ENCODE assay signal across 15 cellular contexts in the genomic region with DNA sequence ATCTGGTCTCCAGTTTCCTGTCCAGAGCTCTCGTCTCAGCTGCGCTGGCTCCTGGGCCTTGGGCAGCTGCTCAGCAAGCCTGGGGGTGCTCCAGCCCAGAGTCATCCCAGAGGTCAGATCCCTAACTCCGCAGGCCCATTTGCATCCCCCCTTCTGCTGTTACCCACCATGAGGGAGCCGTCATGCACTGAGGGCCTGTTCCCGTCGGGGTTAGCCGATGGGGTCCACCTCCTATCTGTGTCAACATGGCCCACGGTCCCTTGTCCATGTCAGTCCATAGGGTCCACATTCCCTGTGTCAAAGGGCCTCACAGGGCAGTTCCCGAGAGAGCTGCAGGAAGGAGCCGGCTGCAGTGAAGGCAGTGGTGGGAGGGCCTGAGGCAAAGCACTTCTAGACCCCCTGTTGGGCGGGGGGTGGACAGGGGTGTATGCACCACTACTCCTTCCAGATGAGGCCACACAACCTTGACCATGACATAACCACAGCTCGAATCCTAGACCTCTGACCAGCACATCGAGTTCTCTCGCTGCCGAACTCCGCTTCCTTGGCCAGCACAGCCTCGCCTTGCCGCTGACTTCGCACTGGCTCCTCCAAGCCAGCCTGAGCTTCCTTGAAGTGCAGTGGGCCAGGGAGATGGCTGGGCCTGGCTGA. TPM values are rescaled to one million over a fixed set of nuclear protein-coding genes. Genes with fewer than 3 reads are reported as not detected.
DNase-seq lines count a peak whose midpoint lies in the region; ATAC-seq, FAIRE-seq and TF ChIP-seq lines count a peak whose summit lies in the region.
"Had no signal": no experiment of that assay in that cellular context is flagged by ENCODE, and none has a peak within 500 bp of the region (broad histone marks: within the 10 kb centered on the region; RNA-seq: fewer than 3 reads in every experiment).

No MANE protein-coding gene starts in this region.

- H3K4me1 ChIP-seq in astrocyte (ENCODE audit: insufficient read depth, low read length) (peaks cover 52% of the 10 kb centered on the region), lower lobe of right lung (peaks cover 55% of the 10 kb centered on the region), tibial artery (peaks cover 0 to 70% (median 60%) of the 10 kb centered on the region in 4 donors)

- H3K79me2 ChIP-seq in astrocyte (ENCODE audit: insufficient read depth, low read length), result peaks cover 96% of the 10 kb centered on the region

- TF ChIP-seq CTCF in astrocyte (IDR thresholded peaks at IDR 0.05; ENCODE audit: insufficient read depth, low read depth, low read length) (no peak), lower lobe of right lung (IDR thresholded peaks at IDR 0.05) (no peak), tibial artery (IDR thresholded peaks at IDR 0.05) (no peak), brain microvascular endothelial cell (IDR thresholded peaks at IDR 0.05; ENCODE audit: low read depth, low read length, missing control alignments) (no peak)

- no peak overlapping the region for H3K4me3 Mint-ChIP-seq in activated CD8-positive, alpha-beta memory T cell treated with anti-CD3 and anti-CD28 coated beads, Interleukin-2, amount 10 ng/mL, durations not matched to agents 7 days and 5 days
- H3K4me3 Mint-ChIP-seq in astrocyte (ENCODE audit: unreplicated experiment), result peak overlapping the region; percentile 27
- H3K4me3 Mint-ChIP-seq: T-helper 1 cell treated with Interleukin-12 subunit alpha and Interleukin-12 subunit beta and Interleukin-4 antibody, amounts not matched to agents 30 μg/mL and 1 μg/mL, for 36 hours had no signal

- CTCF ChIA-PET in activated CD8-positive, alpha-beta memory T cell treated with anti-CD3 and anti-CD28 coated beads, Interleukin-2, amount 10 ng/mL, durations not matched to agents 7 days and 5 days (lab: Charles Lee), result no interaction called here

- peak overlapping the region; percentile 95 for H3K27ac Mint-ChIP-seq in activated CD8-positive, alpha-beta memory T cell treated with anti-CD3 and anti-CD28 coated beads, Interleukin-2, amount 10 ng/mL, durations not matched to agents 7 days and 5 days
- peak overlapping the region; percentile 69 for H3K27ac Mint-ChIP-seq in astrocyte (ENCODE audit: unreplicated experiment)
- H3K27ac Mint-ChIP-seq: T-helper 1 cell treated with Interleukin-12 subunit alpha and Interleukin-12 subunit beta and Interleukin-4 antibody, amounts not matched to agents 30 μg/mL and 1 μg/mL, for 36 hours had no signal

- H3K36me3 Mint-ChIP-seq in activated CD8-positive, alpha-beta memory T cell treated with anti-CD3 and anti-CD28 coated beads, Interleukin-2, amount 10 ng/mL, durations not matched to agents 7 days and 5 days, result peaks cover 77% of the 10 kb centered on the region
- peaks cover 38% of the 10 kb centered on the region for H3K36me3 Mint-ChIP-seq in astrocyte (ENCODE audit: low read depth, unreplicated experiment)

- H3K36me3 ChIP-seq in astrocyte (ENCODE audit: insufficient read depth, low read length), result peaks cover 60% of the 10 kb centered on the region
- H3K36me3 ChIP-seq in lower lobe of right lung, result peaks cover 93% of the 10 kb centered on the region
- H3K36me3 ChIP-seq in tibial artery, result peaks cover 81 to 100% (median 85%) of the 10 kb centered on the region in 3 donors
- H3K36me3 ChIP-seq in brain microvascular endothelial cell (replicated peaks), result peaks cover 82% of the 10 kb centered on the region

- H3K9me3 Mint-ChIP-seq in activated CD8-positive, alpha-beta memory T cell treated with anti-CD3 and anti-CD28 coated beads, Interleukin-2, amount 10 ng/mL, durations not matched to agents 7 days and 5 days (ENCODE audit: low read depth), result no peaks in the 10 kb centered on the region
- no peaks in the 10 kb centered on the region for H3K9me3 Mint-ChIP-seq in astrocyte (ENCODE audit: unreplicated experiment)
- H3K9me3 Mint-ChIP-seq: T-helper 1 cell treated with Interleukin-12 subunit alpha and Interleukin-12 subunit beta and Interleukin-4 antibody, amounts not matched to agents 30 μg/mL and 1 μg/mL, for 36 hours had no signal

- no peaks in the 10 kb centered on the region for H3K27me3 ChIP-seq in astrocyte (ENCODE audit: insufficient read depth, low read length)
- H3K27me3 ChIP-seq in lower lobe of right lung (ENCODE audit: low read depth), result no peaks in the 10 kb centered on the region
- no peaks in the 10 kb centered on the region for H3K27me3 ChIP-seq in tibial artery
- H3K27me3 ChIP-seq in brain microvascular endothelial cell (replicated peaks), result no peaks in the 10 kb centered on the region
- H3K27me3 ChIP-seq: neutrophil had no signal

- no peaks in the 10 kb centered on the region for H3K27me3 Mint-ChIP-seq in activated CD8-positive, alpha-beta memory T cell treated with anti-CD3 and anti-CD28 coated beads, Interleukin-2, amount 10 ng/mL, durations not matched to agents 7 days and 5 days
- H3K27me3 Mint-ChIP-seq in astrocyte (ENCODE audit: low read depth, unreplicated experiment), result no peaks in the 10 kb centered on the region

- H3K27ac ChIP-seq in astrocyte (ENCODE audit: low read depth, low read length) (peak overlapping the region; percentile 97), lower lobe of right lung (no peak overlapping the region), tibial artery (peak overlapping the region; percentile 61 to 95), brain microvascular endothelial cell (no peak overlapping the region)
- H3K27ac ChIP-seq: A549 had no signal

- in situ Hi-C loops in brain microvascular endothelial cell (cut with HindIII; ENCODE audit: low pct_ligation_motif_present, low sequenced_read_pairs), result no loop called here

- no peaks in the 10 kb centered on the region for H3K9me3 ChIP-seq in astrocyte (ENCODE audit: insufficient read depth, low read depth, low read length)
- no peaks in the 10 kb centered on the region for H3K9me3 ChIP-seq in lower lobe of right lung
- no peaks in the 10 kb centered on the region for H3K9me3 ChIP-seq in tibial artery
- H3K9me3 ChIP-seq: A549, neutrophil had no signal

- no peak overlapping the region for H2AFZ ChIP-seq in astrocyte (ENCODE audit: low read depth, low read length)

- H3K9ac ChIP-seq in astrocyte (ENCODE audit: low read length), result no peak overlapping the region

- no peak for DNase-seq in activated CD8-positive, alpha-beta memory T cell treated with anti-CD3 and anti-CD28 coated beads, Interleukin-2, amount 10 ng/mL, durations not matched to agents 7 days and 5 days
- no peak for DNase-seq in activated CD8-positive, alpha-beta memory T cell treated with anti-CD3 and anti-CD28 coated beads, Interleukin-2, amount 50 U/mL, for 4 hours
- DNase-seq in astrocyte (ENCODE audit: low read depth), result no peak
- DNase-seq in lower lobe of right lung, result peak; percentile 44
- no peak for DNase-seq in tibial artery
- DNase-seq in brain microvascular endothelial cell, result no peak
- DNase-seq in SHP77 treated with DMSO at 0.1 percent for 48 hours (lab: John Stamatoyannopoulos, UW), result no peak
- DNase-seq: GOT3, left colon, MM.1S, NCI-H2171 treated with DMSO at 0.1 percent for 48 hours had no signal

- H4K20me1 ChIP-seq in astrocyte (ENCODE audit: insufficient read depth, low read length), result peaks cover 100% of the 10 kb centered on the region

- peak overlapping the region; percentile 72 for H3K4me2 ChIP-seq in astrocyte (ENCODE audit: low read length)
- H3K4me2 ChIP-seq: A549 had no signal

- ATAC-seq in activated CD8-positive, alpha-beta memory T cell treated with anti-CD3 and anti-CD28 coated beads, Interleukin-2, amount 10 ng/mL, durations not matched to agents 7 days and 5 days, result no peak
- ATAC-seq in lower lobe of right lung (no peak), HG02798 (IDR thresholded peaks at IDR 0.05; ENCODE audit: poor library complexity, unreplicated experiment) (no peak)
- ATAC-seq: A549, left colon had no signal

- no peak for FAIRE-seq in astrocyte (lab: Jason Lieb, UNC)
- FAIRE-seq: A549 had no signal

- H3K4me3 ChIP-seq in astrocyte (ENCODE audit: insufficient read depth, low read depth, low read length) (no peak overlapping the region), lower lobe of right lung (no peak overlapping the region), tibial artery (no peak overlapping the region), brain microvascular endothelial cell (ENCODE audit: low read depth, low read length) (no peak overlapping the region)
- H3K4me3 ChIP-seq: A549 had no signal

- intact Hi-C loops in lower lobe of right lung (cut with DNase I) (no loop called here), tibial artery (cut with DNase I; ENCODE audit: low total_unique reads) (no loop called here)

- H3K4me1 Mint-ChIP-seq in activated CD8-positive, alpha-beta memory T cell treated with anti-CD3 and anti-CD28 coated beads, Interleukin-2, amount 10 ng/mL, durations not matched to agents 7 days and 5 days, result peaks cover 48% of the 10 kb centered on the region
- H3K4me1 Mint-ChIP-seq in astrocyte (ENCODE audit: low read depth, unreplicated experiment), result peaks cover 64% of the 10 kb centered on the region

RNA-seq across cellular contexts. Expression of a gene that starts 24.9 kb away (rescaled TPM):
- total RNA-seq in activated CD8-positive, alpha-beta memory T cell treated with anti-CD3 and anti-CD28 coated beads, Interleukin-2, amount 10 ng/mL, durations not matched to agents 7 days and 5 days, result 100 to 1,000 TPM; 481 to 538 TPM
- total RNA-seq in astrocyte (558 and 620 TPM in 2 replicates), lower lobe of right lung (233 TPM)

Comparison
In these comparisons a context has a peak if more than half of its experiments do, and no peak if none do; other contexts are left out.
1. H3K27ac ChIP-seq: peak in astrocyte (single experiment) and tibial artery (2 of 2); none in lower lobe of right lung (single experiment) and brain microvascular endothelial cell (single experiment).